In genomic region chr20:64082821-64083379, GRCh38 we compare ENCODE assay signal across 9 cellular contexts. TPM values are rescaled to one million over a fixed set of nuclear protein-coding genes. Genes with fewer than 3 reads are reported as not detected.
DNase-seq lines count a peak whose midpoint lies in the region; FAIRE-seq and TF ChIP-seq lines count a peak whose summit lies in the region.
"Had no signal": no experiment of that assay in that cellular context is flagged by ENCODE, and none has a peak within 500 bp of the region (broad histone marks: within the 10 kb centered on the region; RNA-seq: fewer than 3 reads in every experiment).

No MANE protein-coding gene starts in this region.

- intact Hi-C loops in activated naive CD4-positive, alpha-beta T cell treated with anti-CD3 and anti-CD28 coated beads for 36 hours (cut with micrococcal nuclease) = loop anchor here (1.0 to 5.0 kb wide), 5 partner anchors 20 to 174 kb away; partner anchors contain the start of genes PCMTD2 and TCEA2

- TF ChIP-seq POLR2A in suprapubic skin (IDR thresholded peaks at IDR 0.05) = no peak

- H3K27ac ChIP-seq in suprapubic skin = no peak overlapping the region

- FAIRE-seq in urothelium cell line (lab: Jason Lieb, UNC) = no peak
- FAIRE-seq: islet of Langerhans had no signal

- H3K4me1 ChIP-seq in iPS-15b (ENCODE audit: control insufficient read depth, insufficient read depth, low read length) = peaks cover 8% of the 10 kb centered on the region
- H3K4me1 ChIP-seq in suprapubic skin = peaks cover 43% of the 10 kb centered on the region

- H3K4me1 Mint-ChIP-seq in activated naive CD4-positive, alpha-beta T cell treated with anti-CD3 and anti-CD28 coated beads for 36 hours (ENCODE audit: low read depth) = peaks cover 29% of the 10 kb centered on the region

- H3K4me3 Mint-ChIP-seq in activated naive CD4-positive, alpha-beta T cell treated with anti-CD3 and anti-CD28 coated beads for 36 hours = peak overlapping the region; percentile 69

- no peak overlapping the region for H3K27ac Mint-ChIP-seq in activated naive CD4-positive, alpha-beta T cell treated with anti-CD3 and anti-CD28 coated beads for 36 hours

- WGBS in suprapubic skin = 27% methylated on average over 13 of the region's 14 CpGs

- H3K27me3 ChIP-seq in iPS-15b (ENCODE audit: control insufficient read depth, insufficient read depth, low read length) = peaks cover 40% of the 10 kb centered on the region
- peaks cover 17% of the 10 kb centered on the region for H3K27me3 ChIP-seq in suprapubic skin

- DNase-seq in activated naive CD4-positive, alpha-beta T cell treated with anti-CD3 and anti-CD28 coated beads for 36 hours = no peak
- no peak for DNase-seq in activated naive CD4-positive, alpha-beta T cell treated with Interleukin-2 at 50 U/mL for 16 hours
- DNase-seq in suprapubic skin (ENCODE audit: low spot score in 2 of 2) (no peak), NOMO-1 treated with dmso at 0.1 percent for 144 hours (lab: John Stamatoyannopoulos, UW; ENCODE audit: unreplicated experiment) (no peak), ureter (ENCODE audit: low spot score) (no peak), urothelium cell line (ENCODE audit: low spot score) (no peak)

- no peaks in the 10 kb centered on the region for H3K36me3 ChIP-seq in iPS-15b (ENCODE audit: control insufficient read depth, insufficient read depth, low read length)
- no peaks in the 10 kb centered on the region for H3K36me3 ChIP-seq in suprapubic skin

- TF ChIP-seq CTCF in WI38 (IDR thresholded peaks at IDR 0.05; ENCODE audit: low read depth, low read length) (no peak), suprapubic skin (IDR thresholded peaks at IDR 0.05) (no peak)

- H3K36me3 Mint-ChIP-seq in activated naive CD4-positive, alpha-beta T cell treated with anti-CD3 and anti-CD28 coated beads for 36 hours (ENCODE audit: low read depth) = no peaks in the 10 kb centered on the region

- peaks cover 9% of the 10 kb centered on the region for H3K27me3 Mint-ChIP-seq in activated naive CD4-positive, alpha-beta T cell treated with anti-CD3 and anti-CD28 coated beads for 36 hours (ENCODE audit: low read depth)

- no peaks in the 10 kb centered on the region for H3K9me3 ChIP-seq in iPS-15b (ENCODE audit: control insufficient read depth, insufficient read depth, low read length)
- H3K9me3 ChIP-seq in suprapubic skin = no peaks in the 10 kb centered on the region

- peaks cover 3% of the 10 kb centered on the region for H3K9me3 Mint-ChIP-seq in activated naive CD4-positive, alpha-beta T cell treated with anti-CD3 and anti-CD28 coated beads for 36 hours

- no peak for TF ChIP-seq EP300 in suprapubic skin (IDR thresholded peaks at IDR 0.05)

- H3K9ac ChIP-seq in iPS-15b (ENCODE audit: low read depth, low read length) = no peak overlapping the region

- CTCF ChIA-PET in activated naive CD4-positive, alpha-beta T cell treated with anti-CD3 and anti-CD28 coated beads for 36 hours (lab: Charles Lee) = interaction anchor here (1.1 to 5.7 kb wide), 6 partner anchors 16 to 44 kb away, joined by 3 to 47 read pairs (median 4); no protein-coding TSS in a partner anchor

- H3K4me3 ChIP-seq in WI38 (ENCODE audit: low read depth, low read length) (peak overlapping the region; percentile 34; the same call in 1 of the 2 replicates), iPS-15b (ENCODE audit: low read depth, low read length) (peak overlapping the region; percentile 48), suprapubic skin (peak overlapping the region; percentile 63)

RNA-seq across cellular contexts. Expression of gene LKAAEAR1, which starts 1.3 kb away (rescaled TPM):
- under 1 TPM; 0.33 to 0.62 TPM for total RNA-seq in activated naive CD4-positive, alpha-beta T cell treated with anti-CD3 and anti-CD28 coated beads for 36 hours
- total RNA-seq in suprapubic skin (not detected), ureter (not detected)

RNA-seq across cellular contexts. Expression of gene OPRL1, which starts 3.0 kb away (rescaled TPM):
- total RNA-seq in activated naive CD4-positive, alpha-beta T cell treated with anti-CD3 and anti-CD28 coated beads for 36 hours = under 1 TPM; 0.45 to 0.47 TPM
- under 1 TPM; 0.45 to 0.68 (median 0.52) TPM for total RNA-seq in suprapubic skin
- total RNA-seq in ureter = 0.42 TPM

RNA-seq across cellular contexts. Expression of gene RGS19, which starts 3.6 kb away (rescaled TPM):
- 10 to 100 TPM; 20.6 to 23.5 TPM for total RNA-seq in activated naive CD4-positive, alpha-beta T cell treated with anti-CD3 and anti-CD28 coated beads for 36 hours
- total RNA-seq in suprapubic skin (10 to 100 TPM; 14.8 to 18.4 (median 16.2) TPM), ureter (10.3 TPM)

RNA-seq across cellular contexts. Expression of gene TCEA2, which starts 19.9 kb away (rescaled TPM):
- 10 to 100 TPM; 16.7 to 18.2 TPM for total RNA-seq in activated naive CD4-positive, alpha-beta T cell treated with anti-CD3 and anti-CD28 coated beads for 36 hours
- total RNA-seq in suprapubic skin (10 to 100 TPM in 3 of 4 donors, 1 to 10 TPM in 1; 8.6 to 27.9 (median 13.2) TPM), ureter (43.6 TPM)

RNA-seq across cellular contexts. Expression of gene NPBWR2, which starts 24.5 kb away (rescaled TPM):
- not detected for total RNA-seq in activated naive CD4-positive, alpha-beta T cell treated with anti-CD3 and anti-CD28 coated beads for 36 hours
- total RNA-seq in suprapubic skin = not detected
- total RNA-seq in ureter = not detected
